ENCODE assay signal across 8 cellular contexts in the genomic region with DNA sequence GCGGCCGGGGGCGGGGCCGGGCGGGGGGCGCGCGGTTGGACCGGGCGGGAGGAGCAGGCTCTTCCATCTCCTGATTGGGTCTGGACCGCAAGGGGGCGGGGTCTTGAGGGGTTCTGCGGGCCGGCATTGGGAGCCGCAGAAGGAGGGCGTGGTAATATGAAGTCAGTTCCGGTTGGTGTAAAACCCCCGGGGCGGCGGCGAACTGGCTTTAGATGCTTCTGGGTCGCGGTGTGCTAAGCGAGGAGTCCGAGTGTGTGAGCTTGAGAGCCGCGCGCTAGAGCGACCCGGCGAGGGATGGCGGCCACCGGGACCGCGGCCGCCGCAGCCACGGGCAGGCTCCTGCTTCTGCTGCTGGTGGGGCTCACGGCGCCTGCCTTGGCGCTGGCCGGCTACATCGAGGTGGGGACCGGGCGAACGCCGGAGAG. TPM values are rescaled to one million over a fixed set of nuclear protein-coding genes. Genes with fewer than 3 reads are reported as not detected.
DNase-seq lines count a peak whose midpoint lies in the region; ATAC-seq and TF ChIP-seq lines count a peak whose summit lies in the region.

A gene (plus strand): TSS at position 211 of the 425 bp plus-strand sequence. CDS start 84 bp downstream, at position 295.

- POLR2A ChIA-PET in BJ (lab: Charles Lee) = interaction anchor here (0.6 to 1.0 kb wide), 2 partner anchors 32 to 67 kb away, joined by 4 read pairs; a partner anchor contains a TSS
- POLR2A ChIA-PET in activated CD4-positive, alpha-beta T cell treated with anti-CD3 and anti-CD28 coated beads for 36 hours (lab: Charles Lee) = no interaction called here

- H3K27me3 ChIP-seq in BJ (ENCODE audit: control insufficient read depth, insufficient read depth, low read length) = no peaks in the 10 kb centered on the region

- H3K4me1 Mint-ChIP-seq in activated CD4-positive, alpha-beta T cell treated with anti-CD3 and anti-CD28 coated beads for 36 hours = peaks cover 22% of the 10 kb centered on the region
- H3K4me1 Mint-ChIP-seq in chondrocyte (ENCODE audit: low read depth) = peaks cover 29% of the 10 kb centered on the region

- CTCF ChIA-PET in BJ (lab: Yijun Ruan, JAX) = interaction anchor here (1.0 kb wide), 1 partner anchor 47 kb away, joined by 3 read pairs; no protein-coding TSS in a partner anchor
- CTCF ChIA-PET in activated CD4-positive, alpha-beta T cell treated with anti-CD3 and anti-CD28 coated beads for 36 hours (lab: Charles Lee) = interaction anchor here (0.7 kb wide), 1 partner anchor 175 kb away, joined by 4 read pairs; no protein-coding TSS in a partner anchor

- peaks cover 6% of the 10 kb centered on the region for H3K27me3 Mint-ChIP-seq in activated CD4-positive, alpha-beta T cell treated with anti-CD3 and anti-CD28 coated beads for 36 hours
- no peaks in the 10 kb centered on the region for H3K27me3 Mint-ChIP-seq in chondrocyte (ENCODE audit: low read depth)

- H3K9me3 Mint-ChIP-seq in activated CD4-positive, alpha-beta T cell treated with anti-CD3 and anti-CD28 coated beads for 36 hours (ENCODE audit: low read depth) = no peaks in the 10 kb centered on the region
- H3K9me3 Mint-ChIP-seq in chondrocyte (ENCODE audit: low read depth) = no peaks in the 10 kb centered on the region

- peak within 1 kb of the TSS; percentile 84 for H3K4me3 Mint-ChIP-seq in activated CD4-positive, alpha-beta T cell treated with anti-CD3 and anti-CD28 coated beads for 36 hours
- peak within 1 kb of the TSS; percentile 89 for H3K4me3 Mint-ChIP-seq in chondrocyte (ENCODE audit: unreplicated experiment)

- H3K27ac Mint-ChIP-seq in activated CD4-positive, alpha-beta T cell treated with anti-CD3 and anti-CD28 coated beads for 36 hours = peak within 1 kb of the TSS; percentile 91
- H3K27ac Mint-ChIP-seq in chondrocyte (ENCODE audit: unreplicated experiment) = peak within 1 kb of the TSS; percentile 96

- ATAC-seq in HG03457 (IDR thresholded peaks at IDR 0.05; ENCODE audit: unreplicated experiment) = peak; percentile 97
- ATAC-seq in activated CD4-positive, alpha-beta T cell treated with anti-CD3 and anti-CD28 coated beads for 36 hours = peak; percentile 96

- no peaks in the 10 kb centered on the region for H3K36me3 Mint-ChIP-seq in activated CD4-positive, alpha-beta T cell treated with anti-CD3 and anti-CD28 coated beads for 36 hours (ENCODE audit: low read depth)
- no peaks in the 10 kb centered on the region for H3K36me3 Mint-ChIP-seq in chondrocyte (ENCODE audit: low read depth)

- no peaks in the 10 kb centered on the region for H3K36me3 ChIP-seq in BJ (ENCODE audit: control insufficient read depth, insufficient read depth, low read length)

- peak; percentile 83 for DNase-seq in BJ (ENCODE audit: low read depth)
- peak; percentile 86 for DNase-seq in GM19240 (ENCODE audit: insufficient read length, low spot score)
- DNase-seq in NCI-H524 (lab: John Stamatoyannopoulos, UW) = peak; percentile 93 to 98
- peak; percentile 99 for DNase-seq in activated CD4-positive, alpha-beta T cell treated with anti-CD3 and anti-CD28 coated beads for 36 hours
- DNase-seq in chondrocyte (ENCODE audit: low spot score) = peak; percentile 99
- DNase-seq in kidney glomerular epithelial cell (lab: John Stamatoyannopoulos, UW) = peak; percentile 97
- DNase-seq in stimulated activated CD4-positive, alpha-beta T cell treated with anti-CD3 and anti-CD28 coated beads, Interleukin-15, amount 100 ng/mL, for 48 hours (ENCODE audit: low read depth in 2 of 2) = peak; percentile 94 to 96

- TF ChIP-seq CTCF in BJ (IDR thresholded peaks at IDR 0.05; ENCODE audit: insufficient read depth, low read depth, low read length) (no peak), chondrocyte (IDR thresholded peaks at IDR 0.05) (no peak)

- intact Hi-C loops in activated CD4-positive, alpha-beta T cell treated with anti-CD3 and anti-CD28 coated beads for 36 hours (cut with DNase I, micrococcal nuclease) = loop anchor here (1.0 to 5.0 kb wide), 9 partner anchors 49 to 848 kb away; a partner anchor contains a TSS

- peak within 1 kb of the TSS; percentile 93 for H3K4me3 ChIP-seq in BJ (ENCODE audit: low read depth, low read length)

RNA-seq across cellular contexts. Expression of the gene that starts here (rescaled TPM):
- 382 and 465 TPM in 2 replicates for polyA plus RNA-seq in BJ (2011; rRNA removed)
- polyA minus RNA-seq in BJ (2011; rRNA and poly(A)+ RNA removed) = 62.7 and 74.8 TPM in 2 replicates
- total RNA-seq in activated CD4-positive, alpha-beta T cell treated with anti-CD3 and anti-CD28 coated beads for 36 hours = 10 to 100 TPM; 34.6 to 40.2 TPM
- total RNA-seq in chondrocyte = 355 to 358 TPM (median 358 TPM) in 3 replicates

Comparison
In these comparisons a context has a peak if more than half of its experiments do, and no peak if none do; other contexts are left out.
1. Peak in every context shown above with its lines: DNase-seq, ATAC-seq and H3K4me3 ChIP-seq.